In the genomic region with DNA sequence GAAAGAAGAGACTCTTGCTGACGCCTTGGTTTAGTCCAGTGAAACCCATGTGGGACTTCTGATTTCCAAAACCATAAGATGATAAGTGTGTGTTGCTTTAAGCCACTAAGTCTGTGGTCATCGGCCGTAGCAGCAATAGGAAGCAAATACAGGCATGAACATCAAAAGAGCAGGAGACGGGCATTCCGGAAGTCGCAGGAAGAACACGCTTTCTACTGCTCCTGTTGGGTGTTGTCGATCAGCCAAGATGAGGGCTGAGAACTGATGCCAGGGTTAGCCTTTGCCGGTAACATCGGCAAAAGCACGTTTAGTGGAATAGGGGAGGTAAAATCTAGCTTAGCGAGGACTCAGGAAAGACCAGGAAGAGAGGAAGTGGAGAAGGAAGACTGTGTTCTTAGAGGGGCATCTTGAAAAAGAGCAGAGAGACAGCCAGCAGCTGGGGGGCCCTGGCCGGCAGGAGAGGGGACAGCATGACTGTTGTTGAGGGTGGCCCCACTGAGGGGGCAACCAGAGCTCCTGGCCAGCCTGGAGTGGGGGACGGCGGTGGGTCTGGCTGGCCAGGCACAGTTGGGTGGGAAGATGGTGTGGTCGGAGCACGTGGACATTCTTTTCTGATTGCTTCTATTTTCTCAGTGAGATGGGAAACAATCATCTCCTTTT, we compare ENCODE assay signal across 13 cellular contexts.
DNase-seq lines count a peak whose midpoint lies in the region; ATAC-seq and TF ChIP-seq lines count a peak whose summit lies in the region.
"Had no signal": no experiment of that assay in that cellular context is flagged by ENCODE, and none has a peak within 500 bp of the region (broad histone marks: within the 10 kb centered on the region; RNA-seq: fewer than 3 reads in every experiment).

No MANE protein-coding gene starts in this region.

- peak; percentile 43 for DNase-seq in activated effector memory CD4-positive, alpha-beta T cell treated with anti-CD3 and anti-CD28 coated beads, Interleukin-2, amount 50 U/mL, for 16 hours
- no peak for DNase-seq in activated effector memory CD4-positive, alpha-beta T cell treated with Interleukin-2 at 50 U/mL for 16 hours
- DNase-seq in central memory CD8-positive, alpha-beta T cell (ENCODE audit: low spot score in 2 of 2) = peak; percentile 4 to 10
- DNase-seq in foreskin keratinocyte = no peak
- no peak for DNase-seq in CD4-positive, alpha-beta T cell
- DNase-seq: activated T-cell treated with anti-CD3 and anti-CD28 coated beads for 4 hours, H9, NCI-H2081, NCI-H748 treated with DMSO at 0.1 percent for 48 hours had no signal

- no peak for ATAC-seq in central memory CD8-positive, alpha-beta T cell (replicated peaks; ENCODE audit: extremely low read depth, poor library complexity, severe bottlenecking)
- ATAC-seq in GM18505 (IDR thresholded peaks at IDR 0.05; ENCODE audit: unreplicated experiment) (no peak), foreskin keratinocyte (no peak)
- ATAC-seq in CD4-positive, alpha-beta T cell (ENCODE audit: poor library complexity) = no peak

- H3K4me1 ChIP-seq in mucosa of rectum (ENCODE audit: control insufficient read depth in 2 of 2, insufficient read depth in 2 of 2, low read length in 2 of 2) = no peaks in the 10 kb centered on the region
- H3K4me1 ChIP-seq in stomach smooth muscle (ENCODE audit: control insufficient read depth, insufficient read depth, low read length) = peaks cover 18% of the 10 kb centered on the region
- H3K4me1 ChIP-seq in foreskin keratinocyte = no peaks in the 10 kb centered on the region

- intact Hi-C loops in CD4-positive, alpha-beta T cell (cut with DNase I, micrococcal nuclease) = no loop called here

- H3K9ac ChIP-seq in mucosa of rectum (ENCODE audit: low read depth in 1 of 2, low read length in 2 of 2) (no peak overlapping the region), stomach smooth muscle (ENCODE audit: low read length in 2 of 2) (peak overlapping the region in 1 of 2 donors; percentile 13)

- no peak for TF ChIP-seq CTCF in foreskin keratinocyte (conservative IDR thresholded peaks at IDR 0.05)
- TF ChIP-seq CTCF in CD4-positive, alpha-beta T cell (IDR thresholded peaks at IDR 0.05) = no peak

- CTCF ChIA-PET in CD4-positive, alpha-beta T cell (lab: Charles Lee) = no interaction called here

- no peak overlapping the region for H3K4me3 ChIP-seq in mucosa of rectum (ENCODE audit: low read length in 2 of 2)
- peak overlapping the region in 1 of 2 donors; percentile 29 for H3K4me3 ChIP-seq in stomach smooth muscle (ENCODE audit: low read length in 2 of 2)

- H3K4me3 Mint-ChIP-seq in central memory CD8-positive, alpha-beta T cell = no peak overlapping the region
- H3K4me3 Mint-ChIP-seq in CD4-positive, alpha-beta T cell = no peak overlapping the region

- H3K36me3 ChIP-seq in mucosa of rectum (ENCODE audit: control insufficient read depth in 2 of 2, insufficient read depth in 2 of 2, low read length in 2 of 2) (no peaks in the 10 kb centered on the region), stomach smooth muscle (ENCODE audit: control insufficient read depth in 2 of 2, insufficient read depth in 2 of 2, low read length in 2 of 2) (no peaks in the 10 kb centered on the region)

- peaks cover 13% of the 10 kb centered on the region for H3K4me1 Mint-ChIP-seq in central memory CD8-positive, alpha-beta T cell
- peaks cover 5% of the 10 kb centered on the region for H3K4me1 Mint-ChIP-seq in CD4-positive, alpha-beta T cell (ENCODE audit: low read depth)
- H3K4me1 Mint-ChIP-seq: H9 had no signal

- TF ChIP-seq POLR2A in GM18505 (IDR thresholded peaks at IDR 0.05; ENCODE audit: borderline replicate concordance, extremely low read depth, insufficient read depth, insufficient read length) = no peak

- H3K9me3 ChIP-seq in mucosa of rectum (ENCODE audit: control insufficient read depth in 2 of 2, low read length in 2 of 2) = peaks cover 0 to 3% of the 10 kb centered on the region in 2 donors
- H3K9me3 ChIP-seq in stomach smooth muscle (ENCODE audit: control insufficient read depth in 2 of 2, low read length in 2 of 2) = peaks cover 3 to 8% of the 10 kb centered on the region in 2 donors
- no peaks in the 10 kb centered on the region for H3K9me3 ChIP-seq in CD4-positive, alpha-beta T cell (ENCODE audit: control insufficient read depth, low read length)

- peak overlapping the region; percentile 16 to 37 for H3K27ac ChIP-seq in mucosa of rectum (ENCODE audit: low read depth in 2 of 2, low read length in 2 of 2)
- H3K27ac ChIP-seq in stomach smooth muscle (ENCODE audit: low read length) = peak overlapping the region; percentile 80
- no peak overlapping the region for H3K27ac ChIP-seq in foreskin keratinocyte
- H3K27ac ChIP-seq in CD4-positive, alpha-beta T cell (ENCODE audit: low read depth, low read length) = no peak overlapping the region
- H3K27ac ChIP-seq: HL-60 had no signal

- POLR2A ChIA-PET in CD4-positive, alpha-beta T cell (lab: Charles Lee) = no interaction called here

- H3K27me3 ChIP-seq in mucosa of rectum (ENCODE audit: control insufficient read depth in 2 of 2, insufficient read depth in 2 of 2, low read length in 2 of 2) (no peaks in the 10 kb centered on the region), stomach smooth muscle (ENCODE audit: control insufficient read depth in 1 of 2, insufficient read depth in 2 of 2, low read length in 2 of 2) (no peaks in the 10 kb centered on the region), foreskin keratinocyte (no peaks in the 10 kb centered on the region)
- H3K27me3 ChIP-seq in CD4-positive, alpha-beta T cell (ENCODE audit: control insufficient read depth, insufficient read depth, low read length) = no peaks in the 10 kb centered on the region

- no peaks in the 10 kb centered on the region for H3K27me3 Mint-ChIP-seq in central memory CD8-positive, alpha-beta T cell
- no peaks in the 10 kb centered on the region for H3K27me3 Mint-ChIP-seq in CD4-positive, alpha-beta T cell

- H3K36me3 Mint-ChIP-seq in central memory CD8-positive, alpha-beta T cell (ENCODE audit: insufficient read depth) = peaks cover 4% of the 10 kb centered on the region
- no peaks in the 10 kb centered on the region for H3K36me3 Mint-ChIP-seq in CD4-positive, alpha-beta T cell (ENCODE audit: low read depth)

- H3K9me3 Mint-ChIP-seq in central memory CD8-positive, alpha-beta T cell = no peaks in the 10 kb centered on the region
- H3K9me3 Mint-ChIP-seq in CD4-positive, alpha-beta T cell = no peaks in the 10 kb centered on the region

- no peak overlapping the region for H3K27ac Mint-ChIP-seq in central memory CD8-positive, alpha-beta T cell (ENCODE audit: low read depth)
- H3K27ac Mint-ChIP-seq in CD4-positive, alpha-beta T cell = no peak overlapping the region

Comparison
In these comparisons a context has a peak if more than half of its experiments do, and no peak if none do; other contexts are left out.
1. DNase-seq: peak in activated effector memory CD4-positive, alpha-beta T cell treated with anti-CD3 and anti-CD28 coated beads, Interleukin-2, amount 50 U/mL, for 16 hours (single experiment) and central memory CD8-positive, alpha-beta T cell (2 of 2); none in activated effector memory CD4-positive, alpha-beta T cell treated with Interleukin-2 at 50 U/mL for 16 hours (single experiment), foreskin keratinocyte (0 of 2) and CD4-positive, alpha-beta T cell (0 of 10).
2. H3K27ac ChIP-seq: peak in mucosa of rectum (2 of 2) and stomach smooth muscle (single experiment); none in foreskin keratinocyte (single experiment) and CD4-positive, alpha-beta T cell (single experiment).